24 cellular contexts compared by ENCODE assay signal in the genomic region with DNA sequence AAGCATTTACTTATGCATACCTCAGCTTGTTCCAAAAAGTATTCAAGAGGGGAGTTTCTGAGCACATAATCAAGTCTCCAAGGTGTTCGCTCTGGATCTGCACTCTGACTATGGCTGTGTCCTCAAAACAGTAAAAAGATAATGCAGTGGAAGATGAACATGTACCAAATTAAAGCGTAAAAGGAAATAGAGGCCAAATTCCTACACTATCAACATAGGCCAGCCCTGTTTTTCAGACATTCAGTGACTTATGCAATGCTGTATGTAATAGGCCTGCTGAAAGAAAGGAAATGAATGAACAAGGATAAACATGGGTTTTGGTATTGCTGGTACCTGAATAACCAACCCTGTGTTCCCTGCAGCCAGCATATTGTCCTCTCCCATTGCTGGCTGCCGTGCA.
A peak's percentile ranks its signal among the peaks of the same experiment; 100 is the strongest.
DNase-seq lines count a peak whose midpoint lies in the region; ATAC-seq and TF ChIP-seq lines count a peak whose summit lies in the region.
"Had no signal": no experiment of that assay in that cellular context is flagged by ENCODE, and none has a peak within 500 bp of the region (broad histone marks: within the 10 kb centered on the region; RNA-seq: fewer than 3 reads in every experiment).

No MANE protein-coding gene starts in this region.

- CTCF ChIA-PET in activated naive CD4-positive, alpha-beta T cell treated with anti-CD3 and anti-CD28 coated beads for 36 hours (lab: Charles Lee) = no interaction called here

- H3K27ac Mint-ChIP-seq in type B pancreatic cell = peak overlapping the region; percentile 24
- H3K27ac Mint-ChIP-seq in activated naive CD4-positive, alpha-beta T cell treated with anti-CD3 and anti-CD28 coated beads for 36 hours = no peak overlapping the region
- H3K27ac Mint-ChIP-seq: CD8-positive, alpha-beta memory T cell had no signal

- H3K9me3 ChIP-seq in heart right ventricle = peaks cover 0 to 4% (median 0%) of the 10 kb centered on the region in 11 donors
- H3K9me3 ChIP-seq: adrenal gland, Peyer's patch, prostate gland had no signal

- no peaks in the 10 kb centered on the region for H3K27me3 ChIP-seq in heart right ventricle
- H3K27me3 ChIP-seq: adrenal gland, Peyer's patch had no signal

- H3K4me1 Mint-ChIP-seq in type B pancreatic cell (ENCODE audit: unreplicated experiment) = peaks cover 9% of the 10 kb centered on the region
- peaks cover 3% of the 10 kb centered on the region for H3K4me1 Mint-ChIP-seq in activated naive CD4-positive, alpha-beta T cell treated with anti-CD3 and anti-CD28 coated beads for 36 hours (ENCODE audit: low read depth)
- H3K4me1 Mint-ChIP-seq: CD8-positive, alpha-beta memory T cell had no signal

- H3K4me3 Mint-ChIP-seq in type B pancreatic cell = no peak overlapping the region
- no peak overlapping the region for H3K4me3 Mint-ChIP-seq in activated naive CD4-positive, alpha-beta T cell treated with anti-CD3 and anti-CD28 coated beads for 36 hours

- peaks cover under 1% of the 10 kb centered on the region for H3K36me3 Mint-ChIP-seq in type B pancreatic cell
- H3K36me3 Mint-ChIP-seq in activated naive CD4-positive, alpha-beta T cell treated with anti-CD3 and anti-CD28 coated beads for 36 hours (ENCODE audit: low read depth) = no peaks in the 10 kb centered on the region

- TF ChIP-seq CTCF in heart right ventricle (IDR thresholded peaks at IDR 0.05) = no peak
- no peak for TF ChIP-seq CTCF in choroid plexus epithelial cell (conservative IDR thresholded peaks at IDR 0.05; ENCODE audit: low read depth, low read length)
- TF ChIP-seq CTCF in type B pancreatic cell (conservative IDR thresholded peaks at IDR 0.05) = no peak

- H3K4me3 ChIP-seq in heart right ventricle (no peak overlapping the region), choroid plexus epithelial cell (ENCODE audit: low read depth, low read length) (no peak overlapping the region)
- H3K4me3 ChIP-seq: adrenal gland, lung, Peyer's patch, prostate gland had no signal

- peaks cover 21 to 94% (median 80%) of the 10 kb centered on the region in 9 donors for H3K4me1 ChIP-seq in heart right ventricle
- H3K4me1 ChIP-seq: prostate gland had no signal

- TF ChIP-seq POLR2A in GM18505 (IDR thresholded peaks at IDR 0.05; ENCODE audit: borderline replicate concordance, extremely low read depth, insufficient read depth, insufficient read length) = no peak

- no peaks in the 10 kb centered on the region for H3K9me3 Mint-ChIP-seq in type B pancreatic cell
- no peaks in the 10 kb centered on the region for H3K9me3 Mint-ChIP-seq in activated naive CD4-positive, alpha-beta T cell treated with anti-CD3 and anti-CD28 coated beads for 36 hours
- H3K9me3 Mint-ChIP-seq: CD8-positive, alpha-beta memory T cell had no signal

- 76% methylated on average over 3 of the region's 3 CpGs for WGBS in heart right ventricle, 2 donors

- no peaks in the 10 kb centered on the region for H3K27me3 Mint-ChIP-seq in type B pancreatic cell
- H3K27me3 Mint-ChIP-seq in activated naive CD4-positive, alpha-beta T cell treated with anti-CD3 and anti-CD28 coated beads for 36 hours (ENCODE audit: low read depth) = no peaks in the 10 kb centered on the region

- no peaks in the 10 kb centered on the region for H3K36me3 ChIP-seq in heart right ventricle
- H3K36me3 ChIP-seq: adrenal gland, Peyer's patch, prostate gland had no signal

- intact Hi-C loops in heart right ventricle (cut with DNase I) = no loop called here
- intact Hi-C loops in Right ventricle myocardium inferior (cut with DNase I) = no loop called here
- intact Hi-C loops in activated naive CD4-positive, alpha-beta T cell treated with anti-CD3 and anti-CD28 coated beads for 36 hours (cut with micrococcal nuclease) = no loop called here

- no peak for ATAC-seq in heart right ventricle
- ATAC-seq in Right ventricle myocardium inferior = no peak
- no peak for ATAC-seq in GM18505 (IDR thresholded peaks at IDR 0.05; ENCODE audit: unreplicated experiment)
- no peak for ATAC-seq in GM21619 (IDR thresholded peaks at IDR 0.05; ENCODE audit: unreplicated experiment)

- DNase-seq in heart right ventricle (no peak), Right ventricle myocardium inferior (ENCODE audit: missing footprints) (no peak), choroid plexus epithelial cell (ENCODE audit: low read depth) (peak; percentile 63), iris pigment epithelial cell (ENCODE audit: low read depth) (peak; percentile 63), type B pancreatic cell (ENCODE audit: extremely low spot score, unreplicated experiment) (no peak)
- no peak for DNase-seq in activated naive CD4-positive, alpha-beta T cell treated with anti-CD3 and anti-CD28 coated beads for 36 hours
- DNase-seq: activated CD4-positive, alpha-beta T cell treated with anti-CD3 and anti-CD28 coated beads for 1 hour; activated T-cell treated with anti-CD3 and anti-CD28 coated beads, Interleukin-2, amount 50 U/mL, for 1 hour; adrenal gland; CD8-positive, alpha-beta memory T cell; central memory CD4-positive, alpha-beta T cell; foreskin melanocyte; GOT3; kidney; MV-4-11; NCI-H1694; NCI-H2171 treated with DMSO at 0.1 percent for 48 hours; NCI-H526; Peyer's patch had no signal

- H3K27ac ChIP-seq in heart right ventricle = peak overlapping the region in 6 of 10 donors; percentile 46 to 96 (median 90)
- H3K27ac ChIP-seq: KMS-11, Peyer's patch, prostate gland had no signal

Comparison
In these comparisons a context has a peak if more than half of its experiments do, and no peak if none do; other contexts are left out.
1. DNase-seq: peak in choroid plexus epithelial cell (single experiment) and iris pigment epithelial cell (single experiment); none in heart right ventricle (0 of 2), Right ventricle myocardium inferior (single experiment), type B pancreatic cell (single experiment) and activated naive CD4-positive, alpha-beta T cell treated with anti-CD3 and anti-CD28 coated beads for 36 hours (single experiment).